ENCODE assay signal across 15 cellular contexts in genomic region chr6:1599469-1599868, GRCh38. TPM values are rescaled to one million over a fixed set of nuclear protein-coding genes. Genes with fewer than 3 reads are reported as not detected.
DNase-seq lines count a peak whose midpoint lies in the region; ATAC-seq and TF ChIP-seq lines count a peak whose summit lies in the region.
"Had no signal": no experiment of that assay in that cellular context is flagged by ENCODE, and none has a peak within 500 bp of the region (broad histone marks: within the 10 kb centered on the region; RNA-seq: fewer than 3 reads in every experiment).

No MANE protein-coding gene starts in this region.

- H3K4me1 Mint-ChIP-seq in type B pancreatic cell (ENCODE audit: unreplicated experiment): peaks cover 22% of the 10 kb centered on the region

- no peaks in the 10 kb centered on the region for H4K20me1 ChIP-seq in osteoblast (ENCODE audit: insufficient read depth, low read length)

- H2AFZ ChIP-seq in osteoblast (ENCODE audit: low read length): no peak overlapping the region

- peaks cover 74% of the 10 kb centered on the region for H3K27me3 Mint-ChIP-seq in type B pancreatic cell

- TF ChIP-seq POLR2A in tibial nerve (IDR thresholded peaks at IDR 0.05): no peak

- H3K36me3 ChIP-seq in ascending aorta (no peaks in the 10 kb centered on the region), osteoblast (ENCODE audit: insufficient read depth, low read length) (no peaks in the 10 kb centered on the region), tibial nerve (no peaks in the 10 kb centered on the region)
- H3K36me3 ChIP-seq: BLaER1, HAP-1 had no signal

- peak overlapping the region; percentile 3 to 44 for H3K27ac ChIP-seq in ascending aorta
- no peak overlapping the region for H3K27ac ChIP-seq in osteoblast (ENCODE audit: low read depth, low read length)
- H3K27ac ChIP-seq in tibial nerve: no peak overlapping the region
- H3K27ac ChIP-seq: BLaER1, C4-2B had no signal

- no peak overlapping the region for H3K4me2 ChIP-seq in osteoblast (ENCODE audit: insufficient read depth, low read length)
- H3K4me2 ChIP-seq: BLaER1 had no signal

- intact Hi-C loops in ascending aorta (cut with DNase I): loop anchor here (5.0 to 10.0 kb wide), 2 partner anchors 798 to 1245 kb away; partner anchors contain the start of gene SERPINB1

- H3K36me3 Mint-ChIP-seq in type B pancreatic cell: no peaks in the 10 kb centered on the region
- H3K36me3 Mint-ChIP-seq: CD4-positive, CD25-positive, alpha-beta regulatory T cell; CD8-positive, alpha-beta T cell had no signal

- TF ChIP-seq CTCF in ascending aorta (IDR thresholded peaks at IDR 0.05) (no peak), osteoblast (IDR thresholded peaks at IDR 0.05; ENCODE audit: extremely low read depth, low read depth, low read length) (no peak), type B pancreatic cell (conservative IDR thresholded peaks at IDR 0.05) (no peak), tibial nerve (IDR thresholded peaks at IDR 0.05) (no peak)

- H3K79me2 ChIP-seq in osteoblast (ENCODE audit: insufficient read depth, low read length): no peaks in the 10 kb centered on the region

- no peak for TF ChIP-seq EP300 in tibial nerve (IDR thresholded peaks at IDR 0.05)

- 90 to 91% methylated on average over 10 of the region's 10 CpGs for WGBS in tibial nerve, 2 donors

- H3K27me3 ChIP-seq in ascending aorta: no peaks in the 10 kb centered on the region
- H3K27me3 ChIP-seq in osteoblast (ENCODE audit: insufficient read depth, low read length): peaks cover 13% of the 10 kb centered on the region
- H3K27me3 ChIP-seq in tibial nerve: peaks cover 0 to 77% of the 10 kb centered on the region in 2 donors

- peak overlapping the region in 1 of 2 donors; percentile 30 for H3K4me3 ChIP-seq in ascending aorta
- no peak overlapping the region for H3K4me3 ChIP-seq in osteoblast (ENCODE audit: insufficient read depth, low read length)
- no peak overlapping the region for H3K4me3 ChIP-seq in tibial nerve
- H3K4me3 ChIP-seq: BLaER1, HAP-1 had no signal

- no peaks in the 10 kb centered on the region for H3K9me3 ChIP-seq in ascending aorta
- H3K9me3 ChIP-seq in osteoblast (ENCODE audit: low read depth, low read length): no peaks in the 10 kb centered on the region
- H3K9me3 ChIP-seq in tibial nerve: no peaks in the 10 kb centered on the region
- H3K9me3 ChIP-seq: BLaER1, Caco-2, HAP-1 had no signal

- H3K9me3 Mint-ChIP-seq in type B pancreatic cell: no peaks in the 10 kb centered on the region
- H3K9me3 Mint-ChIP-seq: CD4-positive, CD25-positive, alpha-beta regulatory T cell; CD8-positive, alpha-beta T cell had no signal

- H3K27ac Mint-ChIP-seq in type B pancreatic cell: peak overlapping the region; percentile 31
- H3K27ac Mint-ChIP-seq: CD4-positive, CD25-positive, alpha-beta regulatory T cell; CD8-positive, alpha-beta T cell had no signal

- peaks cover 0 to 10% of the 10 kb centered on the region in 2 donors for H3K4me1 ChIP-seq in ascending aorta
- H3K4me1 ChIP-seq in osteoblast (ENCODE audit: insufficient read depth, low read length): peaks cover 10% of the 10 kb centered on the region
- peaks cover 0 to 23% (median 9%) of the 10 kb centered on the region in 4 donors for H3K4me1 ChIP-seq in tibial nerve

- DNase-seq in ascending aorta (ENCODE audit: low spot score in 2 of 2): peak in 1 of 2 donors; percentile 55
- DNase-seq in osteoblast (ENCODE audit: insufficient read length, low spot score, missing footprints): peak; percentile 63
- DNase-seq in type B pancreatic cell (ENCODE audit: extremely low spot score, unreplicated experiment): no peak
- DNase-seq in stimulated activated CD8-positive, alpha-beta memory T cell treated with anti-CD3 and anti-CD28 coated beads, Interleukin-4, amount 100 ng/mL, for 48 hours: no peak
- DNase-seq in tibial nerve (ENCODE audit: low spot score in 2 of 2): no peak
- DNase-seq: Caco-2; CD4-positive, CD25-positive, alpha-beta regulatory T cell; CD8-positive, alpha-beta T cell; DMS153; DND-41; GOT3 had no signal

- no peak for ATAC-seq in HG02798 (IDR thresholded peaks at IDR 0.05; ENCODE audit: poor library complexity, unreplicated experiment)
- ATAC-seq: CD8-positive, alpha-beta T cell had no signal

- no peak overlapping the region for H3K4me3 Mint-ChIP-seq in type B pancreatic cell
- H3K4me3 Mint-ChIP-seq: CD4-positive, CD25-positive, alpha-beta regulatory T cell; CD8-positive, alpha-beta T cell had no signal

RNA-seq across cellular contexts. Expression of gene FOXC1, which starts 10.2 kb away (rescaled TPM):
- total RNA-seq in ascending aorta (125 TPM), osteoblast (39.4 and 41.0 TPM in 2 replicates), type B pancreatic cell (ENCODE audit: low replicate concordance) (20.8 and 53.5 TPM in 2 replicates), tibial nerve (10 to 100 TPM; 36.0 to 53.7 (median 50.2) TPM)
- total RNA-seq: CD4-positive, CD25-positive, alpha-beta regulatory T cell; CD8-positive, alpha-beta T cell had no signal

Comparison
In these comparisons a context has a peak if more than half of its experiments do, and no peak if none do; other contexts are left out.
1. H3K27ac ChIP-seq: peak in ascending aorta (2 of 2); none in osteoblast (single experiment) and tibial nerve (0 of 4).